Comparison of ENCODE assay signal across 11 cellular contexts in genomic region chr14:22448905-22449611, GRCh38.
A peak's percentile ranks its signal among the peaks of the same experiment; 100 is the strongest.
DNase-seq lines count a peak whose midpoint lies in the region; ATAC-seq and TF ChIP-seq lines count a peak whose summit lies in the region.
"Had no signal": no experiment of that assay in that cellular context is flagged by ENCODE, and none has a peak within 500 bp of the region (broad histone marks: within the 10 kb centered on the region; RNA-seq: fewer than 3 reads in every experiment).

No MANE protein-coding gene starts in this region.

- H3K27ac Mint-ChIP-seq in activated B cell treated with CpG ODN at 0.5 μM for 24 hours, result peak overlapping the region; percentile 78

- no peaks in the 10 kb centered on the region for H3K9me3 ChIP-seq in psoas muscle
- H3K9me3 ChIP-seq: uterus had no signal

- H3K4me3 ChIP-seq in psoas muscle (no peak overlapping the region), lower leg skin (ENCODE audit: low read depth, poor library complexity, severe bottlenecking) (no peak overlapping the region)
- H3K4me3 ChIP-seq: uterus had no signal

- H3K4me3 Mint-ChIP-seq in activated B cell treated with CpG ODN at 0.5 μM for 24 hours, result peak overlapping the region; percentile 3

- intact Hi-C loops in activated B cell treated with CpG ODN at 0.5 μM for 24 hours (cut with micrococcal nuclease) (loop anchor here (1.0 to 2.0 kb wide), 3 partner anchors 16 to 24 kb away; no protein-coding TSS in a partner anchor), psoas muscle (cut with DNase I) (no loop called here), lower leg skin (cut with DNase I; ENCODE audit: low total_unique reads) (no loop called here)

- no peaks in the 10 kb centered on the region for H3K9me3 Mint-ChIP-seq in activated B cell treated with CpG ODN at 0.5 μM for 24 hours

- DNase-seq in activated B cell treated with CpG ODN at 0.5 μM for 24 hours, result no peak
- DNase-seq in psoas muscle, result peak; percentile 21 to 61
- DNase-seq in EL, result no peak
- DNase-seq in SK-N-DZ (ENCODE audit: low spot score), result no peak
- DNase-seq in lower leg skin (ENCODE audit: low spot score in 2 of 2), result no peak
- DNase-seq in NCI-H187 (lab: John Stamatoyannopoulos, UW), result no peak
- DNase-seq: NCI-H510A treated with DMSO at 0.1 percent for 48 hours, uterus had no signal

- H3K27me3 ChIP-seq in psoas muscle (ENCODE audit: insufficient read depth in 3 of 3, low read length in 2 of 3), result no peaks in the 10 kb centered on the region
- H3K27me3 ChIP-seq: uterus had no signal

- peaks cover 23% of the 10 kb centered on the region for H3K4me1 Mint-ChIP-seq in activated B cell treated with CpG ODN at 0.5 μM for 24 hours

- POLR2A ChIA-PET in activated B cell treated with CpG ODN at 0.5 μM for 24 hours (lab: Charles Lee), result interaction anchor here (0.9 to 3.5 kb wide), 9 partner anchors 11 to 107 kb away, joined by 3 to 15 read pairs (median 6); no protein-coding TSS in a partner anchor

- CTCF ChIA-PET in activated B cell treated with CpG ODN at 0.5 μM for 24 hours (lab: Charles Lee), result interaction anchor here (1.4 to 1.9 kb wide), 3 partner anchors 10 to 107 kb away, joined by 3 to 8 read pairs (median 7); no protein-coding TSS in a partner anchor

- TF ChIP-seq CTCF in activated B cell treated with CpG ODN at 0.5 μM for 24 hours (IDR thresholded peaks at IDR 0.05), result no peak
- no peak for TF ChIP-seq CTCF in psoas muscle (IDR thresholded peaks at IDR 0.05)
- TF ChIP-seq CTCF in lower leg skin (IDR thresholded peaks at IDR 0.05), result no peak

- no peaks in the 10 kb centered on the region for H3K36me3 ChIP-seq in psoas muscle (ENCODE audit: insufficient read depth in 1 of 2, low read depth in 1 of 2)
- H3K36me3 ChIP-seq: uterus had no signal

- H3K4me1 ChIP-seq in psoas muscle, result no peaks in the 10 kb centered on the region
- H3K4me1 ChIP-seq: uterus had no signal

- 58 to 69% (median 68%) methylated on average over 4 of the region's 4 CpGs for WGBS in psoas muscle, 3 donors
- 81% methylated on average over 4 of the region's 4 CpGs for WGBS in lower leg skin, 2 donors

- H3K36me3 Mint-ChIP-seq in activated B cell treated with CpG ODN at 0.5 μM for 24 hours (ENCODE audit: low read depth), result no peaks in the 10 kb centered on the region

- no peaks in the 10 kb centered on the region for H3K27me3 Mint-ChIP-seq in activated B cell treated with CpG ODN at 0.5 μM for 24 hours

- ATAC-seq in GM19025 (IDR thresholded peaks at IDR 0.05; ENCODE audit: low read depth, unreplicated experiment) (peak; percentile 41), HG02852 (IDR thresholded peaks at IDR 0.05; ENCODE audit: unreplicated experiment) (peak; percentile 66), activated B cell treated with CpG ODN at 0.5 μM for 24 hours (ENCODE audit: low read depth) (peak; percentile 58), psoas muscle (peak in 2 of 4 donors; percentile 34 to 65)

- no peak overlapping the region for H3K27ac ChIP-seq in psoas muscle
- H3K27ac ChIP-seq: epithelial cell of prostate, uterus had no signal

- no peak for TF ChIP-seq POLR2A in lower leg skin (IDR thresholded peaks at IDR 0.05)

Comparison
In these comparisons a context has a peak if more than half of its experiments do, and no peak if none do; other contexts are left out.
1. DNase-seq: peak in psoas muscle (2 of 2); none in activated B cell treated with CpG ODN at 0.5 μM for 24 hours (single experiment), EL (single experiment), SK-N-DZ (single experiment), lower leg skin (0 of 2) and NCI-H187 (0 of 2).